In genomic region chr2:224780814-224781213, GRCh38 we compare ENCODE assay signal across 16 cellular contexts.
"Had no signal": no experiment of that assay in that cellular context is flagged by ENCODE, and none has a peak within 500 bp of the region (broad histone marks: within the 10 kb centered on the region; RNA-seq: fewer than 3 reads in every experiment).

No MANE protein-coding gene starts in this region.

- DNase-seq: activated CD4-positive, CD25-positive, alpha-beta regulatory T cell treated with anti-CD3 and anti-CD28 coated beads, Interleukin-2, amount 50 U/mL, for 72 hours; activated gamma-delta T cell treated with Interleukin-2 at 50 U/mL for 16 hours; activated T-cell treated with anti-CD3 and anti-CD28 coated beads for 4 hours; amniotic stem cell; cortex of kidney; effector memory CD8-positive, alpha-beta T cell; left cardiac atrium; lower lobe of right lung; naive thymus-derived CD8-positive, alpha-beta T cell; SIG-M5; stimulated activated CD4-positive, alpha-beta T cell treated with anti-CD3 and anti-CD28 coated beads, Interleukin-4, amount 100 ng/mL, for 1 hour; stimulated activated CD8-positive, alpha-beta memory T cell treated with anti-CD3 and anti-CD28 coated beads, Interleukin-4, amount 100 ng/mL, for 48 hours; tibial artery; uterus had no signal

- H3K36me3 Mint-ChIP-seq: brain had no signal

- H3K4me3 ChIP-seq: lower lobe of right lung, tibial artery, uterus had no signal

- ATAC-seq: effector memory CD8-positive, alpha-beta T cell; left cardiac atrium; lower lobe of right lung; naive thymus-derived CD8-positive, alpha-beta T cell had no signal

- H3K27ac ChIP-seq: lower lobe of right lung, tibial artery, uterus had no signal

- H3K36me3 ChIP-seq: uterus had no signal

- H3K4me3 Mint-ChIP-seq: brain; central memory CD8-positive, alpha-beta T cell; effector memory CD8-positive, alpha-beta T cell; naive thymus-derived CD8-positive, alpha-beta T cell had no signal

- H3K9me3 Mint-ChIP-seq: brain; central memory CD8-positive, alpha-beta T cell; effector memory CD8-positive, alpha-beta T cell; naive thymus-derived CD8-positive, alpha-beta T cell had no signal

- H3K4me1 ChIP-seq: lower lobe of right lung, tibial artery, uterus had no signal

- H3K27me3 ChIP-seq: tibial artery, uterus had no signal

- H3K9me3 ChIP-seq: lower lobe of right lung, tibial artery, uterus had no signal

- H3K27me3 Mint-ChIP-seq: central memory CD8-positive, alpha-beta T cell; effector memory CD8-positive, alpha-beta T cell; naive thymus-derived CD8-positive, alpha-beta T cell had no signal
